In the genomic region with DNA sequence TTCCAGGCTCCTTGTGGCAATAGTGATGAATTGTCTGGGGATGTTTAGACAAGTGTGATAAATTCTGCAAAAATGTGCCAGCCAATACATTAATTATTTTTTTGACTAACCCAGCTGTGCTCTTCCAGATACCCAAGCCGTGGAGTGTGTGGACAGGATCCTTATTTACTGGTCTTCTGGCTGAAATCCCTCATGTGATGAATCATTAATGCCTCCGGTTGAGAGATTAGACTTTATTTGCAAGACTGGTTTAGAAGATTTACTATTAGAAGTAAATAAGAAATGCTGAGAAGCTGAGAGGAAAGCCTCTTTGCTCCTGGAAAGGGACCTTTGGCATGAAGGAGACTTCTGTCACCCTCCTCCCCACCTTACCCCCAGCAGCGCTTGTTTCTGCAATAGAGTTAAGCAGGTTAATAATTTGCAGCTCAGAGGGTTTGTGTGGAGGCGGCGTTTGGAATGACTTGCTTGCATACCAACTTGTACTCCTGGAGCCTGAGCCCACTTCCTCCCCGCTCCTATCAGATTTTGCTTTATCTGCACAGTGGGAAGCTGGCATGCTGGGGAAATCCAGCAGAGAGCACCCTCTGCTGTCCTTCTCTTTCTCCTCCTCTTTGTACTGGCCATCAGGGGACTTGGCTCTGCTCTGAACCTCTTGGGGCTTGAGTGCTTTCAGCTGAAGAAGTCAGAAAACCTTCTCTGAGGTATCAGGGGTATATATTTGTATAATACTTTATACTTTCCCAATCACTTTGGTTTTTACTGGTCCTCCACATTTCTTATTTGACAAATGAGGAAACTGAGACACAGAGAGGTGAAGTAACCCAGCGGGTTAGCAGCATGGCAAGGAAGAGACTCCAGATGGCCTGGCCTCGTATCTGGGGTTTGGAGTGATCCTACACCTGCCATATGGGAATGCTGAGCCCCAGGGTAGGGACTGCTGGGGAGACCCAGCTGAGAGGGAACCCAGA, we compare ENCODE assay signal across 8 cellular contexts. TPM values are rescaled to one million over a fixed set of nuclear protein-coding genes. Genes with fewer than 3 reads are reported as not detected.
DNase-seq lines count a peak whose midpoint lies in the region; ATAC-seq and TF ChIP-seq lines count a peak whose summit lies in the region.

No MANE protein-coding gene starts in this region.

- peaks cover 17% of the 10 kb centered on the region for H3K4me1 Mint-ChIP-seq in nephron progenitor cell
- peaks cover 6% of the 10 kb centered on the region for H3K4me1 Mint-ChIP-seq in activated T-cell treated with anti-CD3 and anti-CD28 coated beads, Interleukin-2, amount 50 U/mL, for 4 hours (ENCODE audit: low read depth)
- H3K4me1 Mint-ChIP-seq in activated CD4-positive, alpha-beta T cell treated with anti-CD3 and anti-CD28 coated beads, Interleukin-2, amount 10 ng/mL, durations not matched to agents 7 days and 5 days: peaks cover 6% of the 10 kb centered on the region

- peaks cover 16% of the 10 kb centered on the region for H3K27me3 Mint-ChIP-seq in nephron progenitor cell (ENCODE audit: low read depth, poor library complexity)
- H3K27me3 Mint-ChIP-seq in activated T-cell treated with anti-CD3 and anti-CD28 coated beads, Interleukin-2, amount 50 U/mL, for 4 hours (ENCODE audit: low read depth): peaks cover 1% of the 10 kb centered on the region
- peaks cover 6% of the 10 kb centered on the region for H3K27me3 Mint-ChIP-seq in activated CD4-positive, alpha-beta T cell treated with anti-CD3 and anti-CD28 coated beads, Interleukin-2, amount 10 ng/mL, durations not matched to agents 7 days and 5 days

- H3K36me3 Mint-ChIP-seq in nephron progenitor cell (ENCODE audit: low read depth): no peaks in the 10 kb centered on the region
- H3K36me3 Mint-ChIP-seq in activated T-cell treated with anti-CD3 and anti-CD28 coated beads, Interleukin-2, amount 50 U/mL, for 4 hours (ENCODE audit: insufficient read depth): no peaks in the 10 kb centered on the region
- H3K36me3 Mint-ChIP-seq in activated CD4-positive, alpha-beta T cell treated with anti-CD3 and anti-CD28 coated beads, Interleukin-2, amount 10 ng/mL, durations not matched to agents 7 days and 5 days (ENCODE audit: low read depth): no peaks in the 10 kb centered on the region

- CTCF ChIA-PET in activated CD4-positive, alpha-beta T cell treated with anti-CD3 and anti-CD28 coated beads, Interleukin-2, amount 10 ng/mL, durations not matched to agents 7 days and 5 days (lab: Charles Lee): interaction anchor here (0.5 to 0.6 kb wide), 3 partner anchors 252 to 1006 kb away, joined by 3 read pairs; no protein-coding TSS in a partner anchor

- DNase-seq in AML-193 (lab: John Stamatoyannopoulos, UW) (peak; percentile 17 to 33), H7 (peak; percentile 19), RKO (ENCODE audit: low spot score) (peak; percentile 54), erythroblast (lab: John Stamatoyannopoulos, UW) (peak; percentile 17 to 33), nephron progenitor cell (peak; percentile 20)
- no peak for DNase-seq in activated T-cell treated with anti-CD3 and anti-CD28 coated beads, Interleukin-2, amount 50 U/mL, for 4 hours
- DNase-seq in activated CD4-positive, alpha-beta T cell treated with anti-CD3 and anti-CD28 coated beads, Interleukin-2, amount 10 ng/mL, durations not matched to agents 7 days and 5 days: no peak
- DNase-seq in activated naive CD4-positive, alpha-beta T cell (lab: John Stamatoyannopoulos, UW): no peak

- ATAC-seq in activated T-cell treated with anti-CD3 and anti-CD28 coated beads, Interleukin-2, amount 50 U/mL, for 4 hours: no peak

- no peak overlapping the region for H3K27ac Mint-ChIP-seq in nephron progenitor cell
- H3K27ac Mint-ChIP-seq in activated CD4-positive, alpha-beta T cell treated with anti-CD3 and anti-CD28 coated beads, Interleukin-2, amount 10 ng/mL, durations not matched to agents 7 days and 5 days: no peak overlapping the region

- TF ChIP-seq CTCF in nephron progenitor cell (IDR thresholded peaks at IDR 0.05): peak; percentile 24

- no peaks in the 10 kb centered on the region for H3K27me3 ChIP-seq in H7 (ENCODE audit: control insufficient read depth, insufficient read depth, low read length)

- no peaks in the 10 kb centered on the region for H3K9me3 Mint-ChIP-seq in nephron progenitor cell
- no peaks in the 10 kb centered on the region for H3K9me3 Mint-ChIP-seq in activated T-cell treated with anti-CD3 and anti-CD28 coated beads, Interleukin-2, amount 50 U/mL, for 4 hours
- no peaks in the 10 kb centered on the region for H3K9me3 Mint-ChIP-seq in activated CD4-positive, alpha-beta T cell treated with anti-CD3 and anti-CD28 coated beads, Interleukin-2, amount 10 ng/mL, durations not matched to agents 7 days and 5 days

- no peaks in the 10 kb centered on the region for H3K36me3 ChIP-seq in H7 (replicated peaks; ENCODE audit: control insufficient read depth, insufficient read depth, low read length)

- TF ChIP-seq POLR2A in erythroblast (IDR thresholded peaks at IDR 0.05; ENCODE audit: low read length): no peak

- H3K4me3 ChIP-seq in H7 (ENCODE audit: insufficient read depth, low read depth, low read length): no peak overlapping the region

- POLR2A ChIA-PET in activated CD4-positive, alpha-beta T cell treated with anti-CD3 and anti-CD28 coated beads, Interleukin-2, amount 10 ng/mL, durations not matched to agents 7 days and 5 days (lab: Charles Lee): no interaction called here

- no peak overlapping the region for H3K4me3 Mint-ChIP-seq in nephron progenitor cell
- no peak overlapping the region for H3K4me3 Mint-ChIP-seq in activated T-cell treated with anti-CD3 and anti-CD28 coated beads, Interleukin-2, amount 50 U/mL, for 4 hours
- H3K4me3 Mint-ChIP-seq in activated CD4-positive, alpha-beta T cell treated with anti-CD3 and anti-CD28 coated beads, Interleukin-2, amount 10 ng/mL, durations not matched to agents 7 days and 5 days: no peak overlapping the region

RNA-seq across cellular contexts. Expression of gene SLC3A1, which starts 16.3 kb away (rescaled TPM):
- total RNA-seq in H7 (2014; rRNA removed; shearing (Covaris generic)): 0.04 TPM in 1 of 2 replicates, not detected in the other
- not detected for total RNA-seq in activated T-cell treated with anti-CD3 and anti-CD28 coated beads, Interleukin-2, amount 50 U/mL, for 4 hours
- total RNA-seq in activated CD4-positive, alpha-beta T cell treated with anti-CD3 and anti-CD28 coated beads, Interleukin-2, amount 10 ng/mL, durations not matched to agents 7 days and 5 days: under 1 TPM in 1 of 2 experiments, not detected in 1; 0.22 TPM

Comparison
In these comparisons a context has a peak if more than half of its experiments do, and no peak if none do; other contexts are left out.
1. DNase-seq: peak in AML-193 (2 of 2), H7 (single experiment), RKO (single experiment), erythroblast (2 of 2) and nephron progenitor cell (single experiment); none in activated T-cell treated with anti-CD3 and anti-CD28 coated beads, Interleukin-2, amount 50 U/mL, for 4 hours (single experiment), activated CD4-positive, alpha-beta T cell treated with anti-CD3 and anti-CD28 coated beads, Interleukin-2, amount 10 ng/mL, durations not matched to agents 7 days and 5 days (single experiment) and activated naive CD4-positive, alpha-beta T cell (0 of 4).